8 cellular contexts compared by ENCODE assay signal in the genomic region with DNA sequence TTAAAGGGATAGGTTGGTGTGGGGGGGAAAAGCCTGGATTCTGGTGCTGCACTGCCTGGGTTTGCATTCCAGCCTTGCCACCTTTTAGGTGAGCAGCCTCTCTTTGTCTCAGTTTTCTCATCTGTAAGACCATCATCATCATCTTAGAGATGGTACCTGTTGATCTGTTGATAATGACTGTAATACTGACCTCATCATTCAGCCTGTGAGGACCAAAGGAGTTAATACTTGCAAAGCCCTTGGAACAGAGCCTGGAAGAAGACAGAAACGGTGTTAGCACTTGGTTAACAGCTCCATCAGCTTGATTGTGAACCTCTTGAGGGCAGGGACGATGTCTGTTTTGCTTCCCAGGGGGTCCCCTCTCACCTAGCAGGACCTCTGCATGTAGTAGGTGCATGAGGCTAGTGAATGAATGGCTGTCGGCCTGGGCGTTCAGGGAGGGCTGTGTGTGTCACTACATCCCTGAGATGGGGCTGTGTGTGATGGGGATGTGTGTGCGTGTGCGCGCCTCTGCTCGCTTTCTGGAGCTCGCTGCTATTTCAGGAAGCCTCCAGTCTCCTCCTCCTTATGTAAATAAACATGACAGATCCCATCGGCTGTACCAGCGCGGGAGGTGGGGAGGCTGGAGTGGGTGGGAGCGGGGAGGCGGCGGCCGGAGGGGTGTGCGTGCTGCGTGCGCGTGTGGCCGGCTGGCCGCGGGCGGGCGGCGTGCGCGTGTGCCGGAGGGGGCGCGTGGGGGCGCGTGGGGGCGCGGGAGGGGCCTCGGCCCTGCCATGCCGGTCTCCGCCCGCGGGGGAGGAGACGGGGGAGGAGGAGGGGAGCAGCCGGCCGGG.
DNase-seq lines count a peak whose midpoint lies in the region; ATAC-seq and TF ChIP-seq lines count a peak whose summit lies in the region.

No MANE protein-coding gene starts in this region.

- no peak for TF ChIP-seq EP300 in gastroesophageal sphincter (IDR thresholded peaks at IDR 0.05)

- 3 to 8% methylated on average over 4 to 7 of the region's 43 CpGs for WGBS in gastroesophageal sphincter (ENCODE audit: low coverage in 1 of 2), 2 donors

- no peak for TF ChIP-seq POLR2A in gastroesophageal sphincter (IDR thresholded peaks at IDR 0.05)

- H3K9me3 ChIP-seq in gastroesophageal sphincter, result no peaks in the 10 kb centered on the region

- no peaks in the 10 kb centered on the region for H3K27me3 ChIP-seq in gastroesophageal sphincter

- no peaks in the 10 kb centered on the region for H3K36me3 ChIP-seq in gastroesophageal sphincter

- peaks cover 0 to 22% (median 4%) of the 10 kb centered on the region in 3 donors for H3K4me1 ChIP-seq in gastroesophageal sphincter

- H3K4me3 ChIP-seq in gastroesophageal sphincter, result peak overlapping the region; percentile 5 to 59

- peak; percentile 75 for ATAC-seq in gastroesophageal sphincter
- ATAC-seq in omental fat pad (ENCODE audit: low FRiP score), result peak; percentile 25
- no peak for ATAC-seq in GM18519 (IDR thresholded peaks at IDR 0.05; ENCODE audit: low FRiP score, unreplicated experiment)

- H3K27ac ChIP-seq in gastroesophageal sphincter, result peak overlapping the region in 3 of 4 donors; percentile 17 to 58 (median 29)

- no peak for TF ChIP-seq CTCF in gastroesophageal sphincter (IDR thresholded peaks at IDR 0.05)
- TF ChIP-seq CTCF in omental fat pad (IDR thresholded peaks at IDR 0.05), result no peak

- DNase-seq in SKM-1 treated with dmso at 0.1 percent for 144 hours (lab: John Stamatoyannopoulos, UW; ENCODE audit: unreplicated experiment) (peak; percentile 5), SKM-1 (lab: John Stamatoyannopoulos, UW; ENCODE audit: unreplicated experiment) (no peak), NCI-H226 (peak; percentile 70), omental fat pad (ENCODE audit: low spot score) (no peak), NK-92 (lab: John Stamatoyannopoulos, UW; ENCODE audit: unreplicated experiment) (no peak)
- DNase-seq in activated naive CD4-positive, alpha-beta T cell treated with anti-CD3 and anti-CD28 coated beads, Interleukin-2, amount 50 U/mL, for 16 hours, result peak; percentile 34

Comparison
In these comparisons a context has a peak if more than half of its experiments do, and no peak if none do; other contexts are left out.
1. DNase-seq: peak in SKM-1 treated with dmso at 0.1 percent for 144 hours (single experiment), NCI-H226 (single experiment) and activated naive CD4-positive, alpha-beta T cell treated with anti-CD3 and anti-CD28 coated beads, Interleukin-2, amount 50 U/mL, for 16 hours (single experiment); none in SKM-1 (single experiment), omental fat pad (single experiment) and NK-92 (single experiment).